8 cellular contexts compared by ENCODE assay signal in genomic region chr19:46659151-46660007, GRCh38. TPM values are rescaled to one million over a fixed set of nuclear protein-coding genes. Genes with fewer than 3 reads are reported as not detected.
DNase-seq lines count a peak whose midpoint lies in the region; ATAC-seq and TF ChIP-seq lines count a peak whose summit lies in the region.

No MANE protein-coding gene starts in this region.

- H3K9me3 ChIP-seq in BLaER1 treated with 17β-estradiol and CSF1 and Interleukin-3, amounts not matched to agents 10 nM and 100 nM (replicated peaks in 1 of 11), result no peaks in the 10 kb centered on the region

- H3K79me2 ChIP-seq in mesendoderm (ENCODE audit: control insufficient read depth, insufficient read depth, low read length), result no peaks in the 10 kb centered on the region

- in situ Hi-C loops in brain microvascular endothelial cell (cut with HindIII; ENCODE audit: low pct_ligation_motif_present, low sequenced_read_pairs), result no loop called here

- peaks cover 0 to 24% (median 0%) of the 10 kb centered on the region in 11 experiments; a peak in 5 of 22 replicates for H3K27me3 ChIP-seq in BLaER1 treated with 17β-estradiol and CSF1 and Interleukin-3, amounts not matched to agents 10 nM and 100 nM
- H3K27me3 ChIP-seq in brain microvascular endothelial cell (replicated peaks), result no peaks in the 10 kb centered on the region
- no peaks in the 10 kb centered on the region for H3K27me3 ChIP-seq in mesendoderm (ENCODE audit: insufficient read depth, low read length, poor library complexity)

- H3K56ac ChIP-seq in mesendoderm (ENCODE audit: low read length), result peak overlapping the region; percentile 74

- H3K4me1 ChIP-seq in BLaER1 treated with 17β-estradiol and CSF1 and Interleukin-3, amounts not matched to agents 10 nM and 100 nM, result peaks cover 22 to 43% (median 39%) of the 10 kb centered on the region in 10 experiments
- H3K4me1 ChIP-seq in mesendoderm (ENCODE audit: control insufficient read depth, low read depth, low read length), result peaks cover 5% of the 10 kb centered on the region

- H4K20me1 ChIP-seq in BLaER1 treated with 17β-estradiol and CSF1 and Interleukin-3, amounts not matched to agents 10 nM and 100 nM, result peaks cover 0 to 12% (median 0%) of the 10 kb centered on the region in 11 experiments; a peak in 4 of 22 replicates

- H2BK5ac ChIP-seq in mesendoderm (ENCODE audit: low read length), result no peak overlapping the region

- H3K79me1 ChIP-seq in mesendoderm (ENCODE audit: low read length), result no peaks in the 10 kb centered on the region

- WGBS in mesendoderm (ENCODE audit: extremely low coverage, insufficient coverage, low lambda C conversion rate), result no CpG with 5 or more reads among the region's 28 CpGs

- H3K27ac ChIP-seq in BLaER1 treated with 17β-estradiol and CSF1 and Interleukin-3, amounts not matched to agents 10 nM and 100 nM, result no peak overlapping the region
- no peak overlapping the region for H3K27ac ChIP-seq in brain microvascular endothelial cell
- H3K27ac ChIP-seq in mesendoderm (ENCODE audit: low read depth, low read length), result no peak overlapping the region

- no peak overlapping the region for H3K4ac ChIP-seq in mesendoderm (ENCODE audit: low read depth, low read length)

- no peak overlapping the region for H4K8ac ChIP-seq in mesendoderm (ENCODE audit: low read depth, low read length)

- peak overlapping the region in 10 of 11 experiments; percentile 3 to 82 (median 74); a peak in 13 of 22 replicates for H3K9ac ChIP-seq in BLaER1 treated with 17β-estradiol and CSF1 and Interleukin-3, amounts not matched to agents 10 nM and 100 nM
- H3K9ac ChIP-seq in mesendoderm (ENCODE audit: low read length), result peak overlapping the region; percentile 51

- peak overlapping the region; percentile 85 for H3K23ac ChIP-seq in mesendoderm (ENCODE audit: low read length)

- no peak for ATAC-seq in HG03469 (IDR thresholded peaks at IDR 0.05; ENCODE audit: unreplicated experiment)

- no peak overlapping the region for H4K5ac ChIP-seq in mesendoderm (ENCODE audit: low read length)

- TF ChIP-seq CTCF in brain microvascular endothelial cell (IDR thresholded peaks at IDR 0.05; ENCODE audit: low read depth, low read length, missing control alignments) (no peak), GM10266 (IDR thresholded peaks at IDR 0.05; ENCODE audit: control insufficient read depth, insufficient read depth, low read depth, missing control alignments) (no peak)

- peak overlapping the region; percentile 56 to 74 (median 64); a peak in 19 of 20 replicates for H3K4me3 ChIP-seq in BLaER1 treated with 17β-estradiol and CSF1 and Interleukin-3, amounts not matched to agents 10 nM and 100 nM
- peak overlapping the region; percentile 29 for H3K4me3 ChIP-seq in brain microvascular endothelial cell (ENCODE audit: low read depth, low read length)
- H3K4me3 ChIP-seq in mesendoderm (ENCODE audit: low read length), result peak overlapping the region; percentile 5

- peak; percentile 34 to 49 for DNase-seq in Kasumi-1 (lab: John Stamatoyannopoulos, UW)
- no peak for DNase-seq in brain microvascular endothelial cell
- DNase-seq in mesendoderm, result peak; percentile 73
- DNase-seq in ureter (ENCODE audit: low spot score), result peak; percentile 62
- DNase-seq in GM10266 (ENCODE audit: extremely low spot score), result no peak
- no peak for DNase-seq in GOT3 (lab: John Stamatoyannopoulos, UW)

- no peak overlapping the region for H2BK15ac ChIP-seq in mesendoderm (replicated peaks; ENCODE audit: low read depth)

- H3K36me3 ChIP-seq in BLaER1 treated with 17β-estradiol and CSF1 and Interleukin-3, amounts not matched to agents 10 nM and 100 nM, result no peaks in the 10 kb centered on the region
- H3K36me3 ChIP-seq in brain microvascular endothelial cell (replicated peaks), result no peaks in the 10 kb centered on the region
- H3K36me3 ChIP-seq in mesendoderm (ENCODE audit: control insufficient read depth, insufficient read depth, low read length), result no peaks in the 10 kb centered on the region

- H2BK120ac ChIP-seq in mesendoderm (ENCODE audit: low read depth, low read length), result no peak overlapping the region

- peak overlapping the region; percentile 6 for H3K18ac ChIP-seq in mesendoderm (ENCODE audit: low read length)

- no peak overlapping the region for H2AK5ac ChIP-seq in mesendoderm (ENCODE audit: low read length)

- peak overlapping the region; percentile 96 to 100 (median 99) for H3K4me2 ChIP-seq in BLaER1 treated with 17β-estradiol and CSF1 and Interleukin-3, amounts not matched to agents 10 nM and 100 nM
- peak overlapping the region; percentile 66 for H3K4me2 ChIP-seq in mesendoderm (ENCODE audit: low read length)

RNA-seq across cellular contexts. Expression of gene DACT3, which starts 1.6 kb away (rescaled TPM):
- polyA plus RNA-seq in mesendoderm (2013, experiment 1 of 2), result 0.41 TPM
- polyA plus RNA-seq in mesendoderm (2013, experiment 2 of 2), result 0.42 TPM
- 25.6 TPM for total RNA-seq in ureter

RNA-seq across cellular contexts. Expression of gene GNG8, which starts 23.4 kb away (rescaled TPM):
- not detected for polyA plus RNA-seq in mesendoderm (2013, experiment 1 of 2)
- 1.2 TPM for polyA plus RNA-seq in mesendoderm (2013, experiment 2 of 2)
- not detected for total RNA-seq in ureter

RNA-seq across cellular contexts. Expression of gene PTGIR, which starts 34.5 kb away (rescaled TPM):
- polyA plus RNA-seq in mesendoderm (2013, experiment 1 of 2), result not detected
- polyA plus RNA-seq in mesendoderm (2013, experiment 2 of 2), result not detected
- total RNA-seq in ureter, result 3.5 TPM

RNA-seq across cellular contexts. Expression of gene PRKD2, which starts 57.5 kb away (rescaled TPM):
- 31.9 TPM for polyA plus RNA-seq in mesendoderm (2013, experiment 1 of 2)
- 37.0 TPM for polyA plus RNA-seq in mesendoderm (2013, experiment 2 of 2)
- 57.1 TPM for total RNA-seq in ureter

RNA-seq across cellular contexts. Expression of gene CALM3, which starts 58.2 kb away (rescaled TPM):
- polyA plus RNA-seq in mesendoderm (2013, experiment 1 of 2), result 240 TPM
- polyA plus RNA-seq in mesendoderm (2013, experiment 2 of 2), result 237 TPM
- total RNA-seq in ureter, result 253 TPM

Comparison
In these comparisons a context has a peak if more than half of its experiments do, and no peak if none do; other contexts are left out.
1. H3K4me3 ChIP-seq: peak in every context shown above with its lines; median percentile 64 in BLaER1 treated with 17β-estradiol and CSF1 and Interleukin-3, amounts not matched to agents 10 nM and 100 nM; 29 in brain microvascular endothelial cell; 5 in mesendoderm.
2. DNase-seq: peak in Kasumi-1 (2 of 2), mesendoderm (single experiment) and ureter (single experiment); none in brain microvascular endothelial cell (single experiment), GM10266 (single experiment) and GOT3 (single experiment).